ENCODE assay signal across 8 cellular contexts in the genomic region with DNA sequence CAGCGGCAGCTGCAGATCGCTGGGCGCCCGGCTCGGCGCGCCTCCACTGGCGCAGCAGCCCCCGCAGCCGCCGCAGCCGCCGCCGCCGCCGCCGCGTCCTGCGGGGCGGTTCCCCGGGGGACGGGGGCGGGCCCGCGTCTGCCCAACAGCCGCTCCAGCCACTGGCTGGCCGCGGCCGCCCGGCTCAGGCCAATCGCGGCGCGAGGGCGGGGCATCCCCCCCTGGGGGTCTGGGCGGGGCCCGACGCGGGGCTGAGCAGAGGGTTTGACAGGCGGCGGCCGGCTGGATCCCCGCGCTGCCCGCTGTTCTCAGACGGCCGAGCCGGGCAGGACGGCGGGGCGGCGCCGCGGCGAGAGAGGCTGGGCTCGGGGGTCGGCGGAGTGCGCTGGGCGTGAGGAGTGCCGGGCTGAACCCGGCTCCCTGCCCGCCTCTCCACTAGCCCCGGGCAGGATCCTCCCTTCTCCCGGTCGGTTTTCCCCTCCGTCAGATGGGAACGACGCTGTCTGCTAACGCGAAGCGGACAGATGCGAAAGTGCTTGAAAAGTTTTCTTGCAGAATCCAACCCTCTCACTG. TPM values are rescaled to one million over a fixed set of nuclear protein-coding genes. Genes with fewer than 3 reads are reported as not detected.
DNase-seq lines count a peak whose midpoint lies in the region; ATAC-seq lines count a peak whose summit lies in the region.

A gene (minus strand): TSS at position 56 of the 573 bp plus-strand sequence. CDS start 1,100 bp downstream, outside the sequence.

- H3K9me3 Mint-ChIP-seq in naive B cell = peaks cover 6 to 22% (median 14%) of the 10 kb centered on the region in 7 donors
- peaks cover 8 to 9% of the 10 kb centered on the region in 2 donors for H3K9me3 Mint-ChIP-seq in stimulated activated naive CD8-positive, alpha-beta T cell treated with anti-CD3 and anti-CD28 coated beads, Interleukin-15, amount 100 ng/mL, for 72 hours

- DNase-seq in CMK (ENCODE audit: low read depth) = peak; percentile 48
- peak; percentile 90 for DNase-seq in NCI-H69 (lab: John Stamatoyannopoulos, UW)
- peak; percentile 74 to 80 for DNase-seq in activated T-cell treated with anti-CD3 and anti-CD28 coated beads, Interleukin-2, amount 50 U/mL, for 48 hours
- peak; percentile 79 for DNase-seq in fibroblast of peridontal ligament (ENCODE audit: extremely low read depth)
- peak; percentile 50 for DNase-seq in naive B cell
- DNase-seq in stimulated activated naive CD8-positive, alpha-beta T cell treated with anti-CD3 and anti-CD28 coated beads, Interleukin-15, amount 100 ng/mL, for 72 hours = peak; percentile 56 to 62

- H3K27ac Mint-ChIP-seq in naive B cell = peak within 1 kb of the TSS in 1 of 6 donors; percentile 24
- peak within 1 kb of the TSS in 1 of 2 donors; percentile 36 for H3K27ac Mint-ChIP-seq in stimulated activated naive CD8-positive, alpha-beta T cell treated with anti-CD3 and anti-CD28 coated beads, Interleukin-15, amount 100 ng/mL, for 72 hours

- peaks cover 0 to 6% (median 6%) of the 10 kb centered on the region in 3 donors for H3K4me1 Mint-ChIP-seq in naive B cell
- H3K4me1 Mint-ChIP-seq in stimulated activated naive CD8-positive, alpha-beta T cell treated with anti-CD3 and anti-CD28 coated beads, Interleukin-15, amount 100 ng/mL, for 72 hours = no peaks in the 10 kb centered on the region

- H3K4me3 Mint-ChIP-seq in naive B cell = peak within 1 kb of the TSS; percentile 66 to 87 (median 76)
- peak within 1 kb of the TSS; percentile 55 to 63 for H3K4me3 Mint-ChIP-seq in stimulated activated naive CD8-positive, alpha-beta T cell treated with anti-CD3 and anti-CD28 coated beads, Interleukin-15, amount 100 ng/mL, for 72 hours

- H3K27me3 Mint-ChIP-seq in naive B cell = peaks cover 49 to 59% (median 50%) of the 10 kb centered on the region in 3 donors
- H3K27me3 Mint-ChIP-seq in stimulated activated naive CD8-positive, alpha-beta T cell treated with anti-CD3 and anti-CD28 coated beads, Interleukin-15, amount 100 ng/mL, for 72 hours = peaks cover 75% of the 10 kb centered on the region

- peak; percentile 92 for ATAC-seq in GM19438 (IDR thresholded peaks at IDR 0.05; ENCODE audit: low read depth, unreplicated experiment)
- ATAC-seq in HG03520 (IDR thresholded peaks at IDR 0.05; ENCODE audit: unreplicated experiment) = peak; percentile 84
- ATAC-seq in naive B cell (ENCODE audit: low read depth in 2 of 2) = peak; percentile 86 to 90
- peak; percentile 92 for ATAC-seq in stimulated activated naive CD8-positive, alpha-beta T cell treated with anti-CD3 and anti-CD28 coated beads, Interleukin-15, amount 100 ng/mL, for 72 hours

- H3K36me3 Mint-ChIP-seq in naive B cell = peaks cover 12 to 18% of the 10 kb centered on the region in 2 donors

RNA-seq across cellular contexts. Expression of the gene that starts here (rescaled TPM):
- not detected for polyA plus RNA-seq in naive B cell (ENCODE audit: low read depth in 6 of 6)

Comparison
In these comparisons a context has a peak if more than half of its experiments do, and no peak if none do; other contexts are left out.
1. Peak in every context shown above with its lines: DNase-seq and ATAC-seq.
2. Peak in DNase-seq and ATAC-seq in naive B cell; RNA of the gene not detected or under 1 TPM.